In genomic region chr21:16071082-16071481, GRCh38 we compare ENCODE assay signal across 10 cellular contexts.
DNase-seq lines count a peak whose midpoint lies in the region; ATAC-seq and TF ChIP-seq lines count a peak whose summit lies in the region.
"Had no signal": no experiment of that assay in that cellular context is flagged by ENCODE, and none has a peak within 500 bp of the region (broad histone marks: within the 10 kb centered on the region; RNA-seq: fewer than 3 reads in every experiment).

No MANE protein-coding gene starts in this region.

- intact Hi-C loops in posterior vena cava (cut with DNase I): loop anchor here in 1 of 2 donors (10.0 kb wide), 1 partner anchor 114 kb away; no protein-coding TSS in a partner anchor

- H3K4me3 ChIP-seq in AG10803 (ENCODE audit: low read length): peak overlapping the region; percentile 61
- H3K4me3 ChIP-seq in fibroblast of mammary gland (ENCODE audit: control insufficient read depth, low read depth, low read length): peak overlapping the region; percentile 50

- TF ChIP-seq CTCF in AG10803 (conservative IDR thresholded peaks at IDR 0.05; ENCODE audit: low read length) (no peak), fibroblast of mammary gland (conservative IDR thresholded peaks at IDR 0.05; ENCODE audit: control insufficient read depth, insufficient read depth, low read depth, low read length) (no peak)

- ATAC-seq in GM21515 (IDR thresholded peaks at IDR 0.05; ENCODE audit: unreplicated experiment) (no peak), GM19351 (IDR thresholded peaks at IDR 0.05; ENCODE audit: unreplicated experiment) (no peak)

- DNase-seq in AG10803 (ENCODE audit: low read depth) (peak; percentile 50), NCI-H2029 treated with DMSO at 0.1 percent for 48 hours (lab: John Stamatoyannopoulos, UW) (peak; percentile 31), fibroblast of mammary gland (ENCODE audit: low read depth) (peak; percentile 69), posterior vena cava (ENCODE audit: low spot score) (peak; percentile 75), NCI-H510A (lab: John Stamatoyannopoulos, UW) (no peak)
- no peak for DNase-seq in effector CD4-positive, alpha-beta T cell
- DNase-seq: Calu3, T-helper 1 cell had no signal

Comparison
In these comparisons a context has a peak if more than half of its experiments do, and no peak if none do; other contexts are left out.
1. DNase-seq: peak in AG10803 (single experiment), NCI-H2029 treated with DMSO at 0.1 percent for 48 hours (single experiment), fibroblast of mammary gland (single experiment) and posterior vena cava (single experiment); none in effector CD4-positive, alpha-beta T cell (single experiment) and NCI-H510A (single experiment).